ENCODE assay signal across 8 cellular contexts in genomic region chrX:40647307-40648197, GRCh38. TPM values are rescaled to one million over a fixed set of nuclear protein-coding genes. Genes with fewer than 3 reads are reported as not detected.
DNase-seq lines count a peak whose midpoint lies in the region; FAIRE-seq and TF ChIP-seq lines count a peak whose summit lies in the region.

Gene CXorf38, minus strand, starts transcription at chrX:40647561. Its CDS starts 41 bp downstream, at chrX:40647520.

- H3K27me3 ChIP-seq in GM06990 (replicated peaks; ENCODE audit: control insufficient read depth, insufficient read depth, low read length) = no peaks in the 10 kb centered on the region

- H3K36me3 ChIP-seq in GM06990 (ENCODE audit: control insufficient read depth, insufficient read depth, low read length) = no peaks in the 10 kb centered on the region

- peak; percentile 96 for DNase-seq in GM06990 (ENCODE audit: extremely low read depth, insufficient read length)
- peak; percentile 41 for DNase-seq in HFF-Myc (ENCODE audit: extremely low read depth, low read depth)
- peak; percentile 91 for DNase-seq in NAMALWA (ENCODE audit: low spot score)
- peak; percentile 87 for DNase-seq in SK-MEL-5 (ENCODE audit: low read depth, low spot score)
- DNase-seq in activated naive CD4-positive, alpha-beta T cell treated with Interleukin-2 at 50 U/mL for 16 hours = peak; percentile 92
- peak; percentile 72 to 91 for DNase-seq in frontal cortex (ENCODE audit: low spot score in 2 of 2)
- DNase-seq in nucleus accumbens (lab: John Stamatoyannopoulos, UW) = peak in 55 of 56 donors; percentile 27 to 92 (median 81)
- peak; percentile 82 for DNase-seq in superior temporal gyrus (ENCODE audit: extremely low spot score)

- H3K4me3 ChIP-seq in GM06990 (replicated peaks; ENCODE audit: low read depth, low read length) = peak within 1 kb of the TSS; percentile 85
- H3K4me3 ChIP-seq in HFF-Myc (replicated peaks; ENCODE audit: low read depth, low read length) = peak within 1 kb of the TSS; percentile 67

- no peak for FAIRE-seq in frontal cortex (lab: Jason Lieb, UNC)

- TF ChIP-seq CTCF in GM06990 (IDR thresholded peaks at IDR 0.05; ENCODE audit: insufficient read depth, low read length, poor library complexity, severe bottlenecking) (peak; percentile 19), HFF-Myc (IDR thresholded peaks at IDR 0.05; ENCODE audit: low read depth, low read length, missing control alignments) (no peak)

- in situ Hi-C loops in SK-MEL-5 (cut with HindIII; ENCODE audit: low pct_unique_long_range_greater_than_20kb, low sequenced_read_pairs) = no loop called here

RNA-seq across cellular contexts. Expression of gene CXorf38, which starts in this region (rescaled TPM):
- 9.2 and 10.9 TPM in 2 replicates for total RNA-seq in SK-MEL-5 (2014; rRNA removed; shearing (Covaris generic))
- polyA plus RNA-seq in SK-MEL-5 (2015; cell fraction: cytosol; rRNA removed) = 13.3 and 17.1 TPM in 2 replicates
- 12.6 and 13.0 TPM in 2 replicates for polyA plus RNA-seq in SK-MEL-5 (2015; cell fraction: nucleus; rRNA removed)
- 7.3 TPM for total RNA-seq in frontal cortex

Comparison
In these comparisons a context has a peak if more than half of its experiments do, and no peak if none do; other contexts are left out.
1. Peak in every context shown above with its lines: DNase-seq and H3K4me3 ChIP-seq.
2. DNase-seq: peak in every context shown above with its lines; median percentile 96 in GM06990; 92 in activated naive CD4-positive, alpha-beta T cell treated with Interleukin-2 at 50 U/mL for 16 hours; 91 in NAMALWA; 87 in SK-MEL-5; 82 in superior temporal gyrus; 82 in frontal cortex; 81 in nucleus accumbens; 41 in HFF-Myc.